Comparison of ENCODE assay signal across 22 cellular contexts in the genomic region with DNA sequence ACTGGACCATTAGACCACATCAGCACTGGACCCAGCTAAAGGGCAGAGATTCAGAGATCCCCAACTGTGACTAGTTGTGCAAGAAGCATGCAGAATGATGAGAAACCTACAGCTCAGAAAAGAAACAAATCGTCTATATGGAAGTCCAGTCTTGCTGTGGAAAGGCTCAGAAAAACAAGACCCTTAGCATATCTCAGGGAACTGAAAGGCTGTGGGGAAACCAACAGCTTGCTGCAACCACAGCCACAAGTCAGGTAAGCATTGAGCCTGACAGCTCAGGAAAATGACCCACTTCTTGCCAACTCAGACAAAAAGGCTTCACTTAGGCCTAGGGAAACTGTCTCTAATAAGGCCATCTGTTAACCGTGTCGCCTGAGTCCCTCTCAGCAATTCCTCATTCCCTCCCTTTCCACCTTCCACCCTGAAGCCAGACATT.
DNase-seq lines count a peak whose midpoint lies in the region; ATAC-seq, FAIRE-seq and TF ChIP-seq lines count a peak whose summit lies in the region.
"Had no signal": no experiment of that assay in that cellular context is flagged by ENCODE, and none has a peak within 500 bp of the region (broad histone marks: within the 10 kb centered on the region; RNA-seq: fewer than 3 reads in every experiment).

No MANE protein-coding gene starts in this region.

- H3K9ac ChIP-seq in GM12878 (ENCODE audit: control insufficient read depth, insufficient read depth, low read length): no peak overlapping the region

- H3K9me3 ChIP-seq in GM12878 (replicated peaks; ENCODE audit: control insufficient read depth, insufficient read depth, low read length) (no peaks in the 10 kb centered on the region), body of pancreas (no peaks in the 10 kb centered on the region)
- H3K9me3 ChIP-seq: BE2C, tibial artery had no signal

- H4K20me1 ChIP-seq in GM12878 (ENCODE audit: control insufficient read depth, insufficient read depth): no peaks in the 10 kb centered on the region

- no TSS peak for BruUV-seq in GM12878 (replicated peaks; lab: Mats Ljungman, UMichigan)

- peak overlapping the region; percentile 71 for H3K27ac Mint-ChIP-seq in nephron progenitor cell
- H3K27ac Mint-ChIP-seq: activated CD4-positive, alpha-beta T cell treated with anti-CD3 and anti-CD28 coated beads for 36 hours; activated naive CD4-positive, alpha-beta T cell treated with anti-CD3 and anti-CD28 coated beads for 36 hours; stimulated activated effector memory CD8-positive, alpha-beta T cell treated with anti-CD3 and anti-CD28 coated beads, Interleukin-12 subunit alpha, Interleukin-12 subunit beta, amount 100 ng/mL, for 72 hours had no signal

- H3K27ac ChIP-seq in GM12878 (ENCODE audit: control insufficient read depth, insufficient read depth) (no peak overlapping the region), body of pancreas (no peak overlapping the region)
- H3K27ac ChIP-seq: tibial artery had no signal

- no peak for TF ChIP-seq RAD21 in GM12878 (IDR thresholded peaks at IDR 0.05; ENCODE audit: insufficient read depth, low read depth, low read length)

- peak; percentile 59 for ATAC-seq in GM19463 (IDR thresholded peaks at IDR 0.05; ENCODE audit: unreplicated experiment)
- ATAC-seq in HG03460 (IDR thresholded peaks at IDR 0.05; ENCODE audit: unreplicated experiment): peak; percentile 58
- peak; percentile 88 for ATAC-seq in GM12878
- no peak for ATAC-seq in body of pancreas
- ATAC-seq: activated CD4-positive, alpha-beta T cell treated with anti-CD3 and anti-CD28 coated beads for 36 hours; left cardiac atrium; stimulated activated effector memory CD8-positive, alpha-beta T cell treated with anti-CD3 and anti-CD28 coated beads, Interleukin-12 subunit alpha, Interleukin-12 subunit beta, amount 100 ng/mL, for 72 hours had no signal

- FAIRE-seq in GM12878 (lab: Jason Lieb, UNC): no peak
- FAIRE-seq: HTR-8/SVneo, small intestine had no signal

- H3K79me2 ChIP-seq in GM12878 (ENCODE audit: control insufficient read depth, insufficient read depth, low read length): no peaks in the 10 kb centered on the region

- no peaks in the 10 kb centered on the region for H3K4me1 ChIP-seq in GM12878 (ENCODE audit: control insufficient read depth, insufficient read depth, low read length)
- H3K4me1 ChIP-seq in body of pancreas: no peaks in the 10 kb centered on the region
- H3K4me1 ChIP-seq: BE2C, tibial artery had no signal

- no peak overlapping the region for H2AFZ ChIP-seq in GM12878 (ENCODE audit: control insufficient read depth, low read depth, low read length)

- no peak for TF ChIP-seq POLR2A in GM12878 (IDR thresholded peaks at IDR 0.05; ENCODE audit: low read depth, low read length)
- TF ChIP-seq POLR2A in body of pancreas (IDR thresholded peaks at IDR 0.05): no peak

- no peaks in the 10 kb centered on the region for H3K36me3 ChIP-seq in GM12878 (ENCODE audit: control insufficient read depth in 2 of 2, insufficient read depth in 2 of 2, low read length in 1 of 2)
- no peaks in the 10 kb centered on the region for H3K36me3 ChIP-seq in body of pancreas (replicated peaks in 1 of 2; ENCODE audit: insufficient read depth in 1 of 2, low read depth in 2 of 2)
- H3K36me3 ChIP-seq: BE2C, tibial artery had no signal

- in situ Hi-C loops in GM12878 (cut with MboI): no loop called here

- CTCF ChIA-PET in GM12878 (lab: Yijun Ruan, JAX): interaction anchor here (0.8 to 1.4 kb wide), 4 partner anchors 12 to 39 kb away, joined by 3 to 5 read pairs (median 4); no protein-coding TSS in a partner anchor

- H3K4me2 ChIP-seq in GM12878 (ENCODE audit: control insufficient read depth, insufficient read depth): no peak overlapping the region

- H3K9me3 Mint-ChIP-seq in nephron progenitor cell: no peaks in the 10 kb centered on the region
- H3K9me3 Mint-ChIP-seq: activated naive CD4-positive, alpha-beta T cell treated with anti-CD3 and anti-CD28 coated beads for 36 hours; brain had no signal

- H3K4me1 Mint-ChIP-seq in nephron progenitor cell: peaks cover 22% of the 10 kb centered on the region
- H3K4me1 Mint-ChIP-seq: activated CD4-positive, alpha-beta T cell treated with anti-CD3 and anti-CD28 coated beads for 36 hours; stimulated activated effector memory CD8-positive, alpha-beta T cell treated with anti-CD3 and anti-CD28 coated beads, Interleukin-12 subunit alpha, Interleukin-12 subunit beta, amount 100 ng/mL, for 72 hours had no signal

- intact Hi-C loops in GM12878 (cut with micrococcal nuclease; ENCODE audit: unreplicated experiment) (no loop called here), body of pancreas (cut with DNase I) (no loop called here)

- peak; percentile 31 for DNase-seq in GM12878 (ENCODE audit: low read depth, low spot score)
- DNase-seq in nephron progenitor cell: no peak
- no peak for DNase-seq in body of pancreas
- no peak for DNase-seq in DMS153 (lab: John Stamatoyannopoulos, UW)
- DNase-seq in NK-92 (lab: John Stamatoyannopoulos, UW; ENCODE audit: unreplicated experiment): no peak
- DNase-seq in activated naive CD4-positive, alpha-beta T cell treated with Interleukin-2 at 50 U/mL for 16 hours: no peak
- DNase-seq: activated CD4-positive, alpha-beta T cell treated with anti-CD3 and anti-CD28 coated beads for 36 hours; activated CD8-positive, alpha-beta memory T cell treated with anti-CD3 and anti-CD28 coated beads, Interleukin-2, amount 50 U/mL, for 48 hours; activated naive CD4-positive, alpha-beta T cell treated with anti-CD3 and anti-CD28 coated beads for 36 hours; BE2C; effector CD4-positive, alpha-beta T cell; hippocampal formation; left cardiac atrium; NCI-H146; NCI-H748 treated with DMSO at 0.1 percent for 48 hours; small intestine; tibial artery had no signal

- no peak overlapping the region for H3K4me3 ChIP-seq in GM12878
- H3K4me3 ChIP-seq in body of pancreas: no peak overlapping the region
- H3K4me3 ChIP-seq: tibial artery had no signal

- SMC1A ChIA-PET in GM12878 (lab: Charles Lee; ENCODE audit: uncharacterized antibody, unreplicated experiment): interaction anchor here (0.7 to 3.3 kb wide), 20 partner anchors 8 to 111 kb away, joined by 3 to 13 read pairs (median 4); no protein-coding TSS in a partner anchor

- no peak for TF ChIP-seq EP300 in GM12878 (IDR thresholded peaks at IDR 0.05; ENCODE audit: borderline replicate concordance in 1 of 2, control insufficient read depth in 1 of 2, low read depth in 2 of 2, low read length in 2 of 2)

- TF ChIP-seq CTCF in GM12878 (IDR thresholded peaks at IDR 0.05 in 2 of 3, conservative IDR thresholded peaks at IDR 0.05 in 1 of 3; ENCODE audit: control insufficient read depth in 2 of 3, extremely low read depth in 1 of 3, insufficient read depth in 1 of 3, low read depth in 3 of 3, low read length in 3 of 3): no peak
- TF ChIP-seq CTCF in nephron progenitor cell (IDR thresholded peaks at IDR 0.05): no peak
- TF ChIP-seq CTCF in body of pancreas (IDR thresholded peaks at IDR 0.05): no peak

- no peak overlapping the region for H3K4me3 Mint-ChIP-seq in nephron progenitor cell
- H3K4me3 Mint-ChIP-seq: activated CD4-positive, alpha-beta T cell treated with anti-CD3 and anti-CD28 coated beads for 36 hours; activated naive CD4-positive, alpha-beta T cell treated with anti-CD3 and anti-CD28 coated beads for 36 hours; stimulated activated effector memory CD8-positive, alpha-beta T cell treated with anti-CD3 and anti-CD28 coated beads, Interleukin-12 subunit alpha, Interleukin-12 subunit beta, amount 100 ng/mL, for 72 hours had no signal

- H3K36me3 Mint-ChIP-seq in nephron progenitor cell (ENCODE audit: low read depth): no peaks in the 10 kb centered on the region
- H3K36me3 Mint-ChIP-seq: brain; stimulated activated effector memory CD8-positive, alpha-beta T cell treated with anti-CD3 and anti-CD28 coated beads, Interleukin-12 subunit alpha, Interleukin-12 subunit beta, amount 100 ng/mL, for 72 hours had no signal

- POLR2A ChIA-PET in GM12878 (lab: Charles Lee): interaction anchor here (1.1 to 2.2 kb wide), 3 partner anchors 10 to 34 kb away, joined by 4 to 8 read pairs (median 6); no protein-coding TSS in a partner anchor

- peaks cover 3% of the 10 kb centered on the region for H3K27me3 Mint-ChIP-seq in nephron progenitor cell (ENCODE audit: low read depth, poor library complexity)
- H3K27me3 Mint-ChIP-seq: activated CD4-positive, alpha-beta T cell treated with anti-CD3 and anti-CD28 coated beads for 36 hours had no signal

- H3K27me3 ChIP-seq in GM12878 (replicated peaks in 1 of 2; ENCODE audit: control insufficient read depth in 2 of 2, insufficient read depth in 2 of 2, low read length in 1 of 2) (no peaks in the 10 kb centered on the region), body of pancreas (no peaks in the 10 kb centered on the region)
- H3K27me3 ChIP-seq: BE2C, tibial artery had no signal

- RAD21 ChIA-PET in GM12878 (lab: Charles Lee; ENCODE audit: unreplicated experiment): interaction anchor here (0.8 to 3.7 kb wide), 10 partner anchors 9 to 158 kb away, joined by 3 to 17 read pairs (median 4); no protein-coding TSS in a partner anchor

- 30% methylated on average over 3 of the region's 3 CpGs for WGBS in GM12878 (ENCODE audit: insufficient coverage, insufficient replicate concordance, low lambda C conversion rate, missing lambda C conversion rate)
- WGBS in body of pancreas, 2 donors: 49 to 57% methylated on average over 3 of the region's 3 CpGs

TF ChIP-seq in GM12878, 131 proteins besides CTCF, POLR2A, EP300 and RAD21 (continues in another document):
- TF ChIP-seq, protein P1, sequence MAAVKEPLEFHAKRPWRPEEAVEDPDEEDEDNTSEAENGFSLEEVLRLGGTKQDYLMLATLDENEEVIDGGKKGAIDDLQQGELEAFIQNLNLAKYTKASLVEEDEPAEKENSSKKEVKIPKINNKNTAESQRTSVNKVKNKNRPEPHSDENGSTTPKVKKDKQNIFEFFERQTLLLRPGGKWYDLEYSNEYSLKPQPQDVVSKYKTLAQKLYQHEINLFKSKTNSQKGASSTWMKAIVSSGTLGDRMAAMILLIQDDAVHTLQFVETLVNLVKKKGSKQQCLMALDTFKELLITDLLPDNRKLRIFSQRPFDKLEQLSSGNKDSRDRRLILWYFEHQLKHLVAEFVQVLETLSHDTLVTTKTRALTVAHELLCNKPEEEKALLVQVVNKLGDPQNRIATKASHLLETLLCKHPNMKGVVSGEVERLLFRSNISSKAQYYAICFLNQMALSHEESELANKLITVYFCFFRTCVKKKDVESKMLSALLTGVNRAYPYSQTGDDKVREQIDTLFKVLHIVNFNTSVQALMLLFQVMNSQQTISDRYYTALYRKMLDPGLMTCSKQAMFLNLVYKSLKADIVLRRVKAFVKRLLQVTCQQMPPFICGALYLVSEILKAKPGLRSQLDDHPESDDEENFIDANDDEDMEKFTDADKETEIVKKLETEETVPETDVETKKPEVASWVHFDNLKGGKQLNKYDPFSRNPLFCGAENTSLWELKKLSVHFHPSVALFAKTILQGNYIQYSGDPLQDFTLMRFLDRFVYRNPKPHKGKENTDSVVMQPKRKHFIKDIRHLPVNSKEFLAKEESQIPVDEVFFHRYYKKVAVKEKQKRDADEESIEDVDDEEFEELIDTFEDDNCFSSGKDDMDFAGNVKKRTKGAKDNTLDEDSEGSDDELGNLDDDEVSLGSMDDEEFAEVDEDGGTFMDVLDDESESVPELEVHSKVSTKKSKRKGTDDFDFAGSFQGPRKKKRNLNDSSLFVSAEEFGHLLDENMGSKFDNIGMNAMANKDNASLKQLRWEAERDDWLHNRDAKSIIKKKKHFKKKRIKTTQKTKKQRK (IDR thresholded peaks at IDR 0.05; ENCODE audit: low read depth, low read length): no peak
- no peak for TF ChIP-seq SIX5 (IDR thresholded peaks at IDR 0.05; ENCODE audit: low read depth, low read length, severe bottlenecking)
